Comparison of ENCODE assay signal across 17 cellular contexts in the genomic region with DNA sequence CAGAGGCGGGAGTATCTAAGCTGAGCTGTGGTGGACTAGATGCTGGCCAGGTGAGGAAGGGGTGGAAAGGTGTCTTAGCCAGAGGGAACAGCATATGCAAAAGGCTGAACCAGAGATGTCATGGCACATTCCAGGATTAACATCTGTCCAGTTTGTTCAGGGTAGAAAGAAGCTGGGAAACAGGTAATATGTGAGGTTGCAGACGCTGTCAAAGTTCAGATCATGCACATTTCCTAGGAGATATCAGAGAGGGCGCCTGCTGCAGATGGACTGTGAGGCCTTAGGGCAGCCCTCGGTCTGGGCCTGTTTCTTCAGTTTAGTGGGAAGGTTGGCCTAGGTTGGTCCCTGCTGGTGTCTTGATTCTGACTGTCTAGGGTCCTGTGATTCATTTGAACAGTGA.
DNase-seq lines count a peak whose midpoint lies in the region; ATAC-seq and TF ChIP-seq lines count a peak whose summit lies in the region.
"Had no signal": no experiment of that assay in that cellular context is flagged by ENCODE, and none has a peak within 500 bp of the region (broad histone marks: within the 10 kb centered on the region; RNA-seq: fewer than 3 reads in every experiment).

No MANE protein-coding gene starts in this region.

- no peak overlapping the region for H2BK15ac ChIP-seq in H9 (ENCODE audit: low read depth, low read length)

- no peak overlapping the region for H3K14ac ChIP-seq in H9 (ENCODE audit: insufficient read depth, low read length)

- peaks cover 3% of the 10 kb centered on the region; the same call in 1 of the 2 replicates for H3K4me1 ChIP-seq in H9 (ENCODE audit: insufficient read depth, low read length)
- H3K4me1 ChIP-seq in thoracic aorta (ENCODE audit: control insufficient read depth in 1 of 2, low read depth in 2 of 2), result peaks cover 40 to 70% of the 10 kb centered on the region in 2 donors
- H3K4me1 ChIP-seq in smooth muscle cell (ENCODE audit: low read depth), result no peaks in the 10 kb centered on the region
- H3K4me1 ChIP-seq: BE2C had no signal

- no peak overlapping the region for H2BK120ac ChIP-seq in H9 (ENCODE audit: low read depth, low read length, poor library complexity, severe bottlenecking)

- ATAC-seq in activated T-helper 17 cell treated with anti-CD3 and anti-CD28 coated beads, Interleukin-2, amount 50 U/mL, for 72 hours (replicated peaks), result no peak
- ATAC-seq in thoracic aorta (ENCODE audit: insufficient number of reproducible peaks, low FRiP score, low read depth), result no peak
- ATAC-seq: HepG2 had no signal

- H2BK12ac ChIP-seq in H9 (ENCODE audit: insufficient read length, low read depth, low read length), result no peak overlapping the region

- H4K91ac ChIP-seq in H9 (ENCODE audit: insufficient read length, low read depth, low read length), result no peak overlapping the region

- H4K8ac ChIP-seq in H9 (replicated peaks; ENCODE audit: insufficient read length, low read depth, low read length), result no peak overlapping the region

- TF ChIP-seq CTCF in H9 (conservative IDR thresholded peaks at IDR 0.05), result no peak
- no peak for TF ChIP-seq CTCF in coronary artery (IDR thresholded peaks at IDR 0.05)
- no peak for TF ChIP-seq CTCF in thoracic aorta (IDR thresholded peaks at IDR 0.05)
- no peak for TF ChIP-seq CTCF in smooth muscle cell (IDR thresholded peaks at IDR 0.05; ENCODE audit: borderline replicate concordance, insufficient read depth, poor library complexity, severe bottlenecking)

- no peak overlapping the region for H2BK20ac ChIP-seq in H9 (ENCODE audit: low read depth, low read length, poor library complexity, severe bottlenecking)

- H3K27ac ChIP-seq in H9 (ENCODE audit: insufficient read length, low read depth, low read length) (no peak overlapping the region), coronary artery (peak overlapping the region; percentile 70 to 88), thoracic aorta (peak overlapping the region; percentile 79 to 87), smooth muscle cell (ENCODE audit: low read depth) (no peak overlapping the region)
- H3K27ac ChIP-seq: C4-2B had no signal

- H3K9ac ChIP-seq in H9 (ENCODE audit: extremely low read depth, insufficient read length, low read length) (no peak overlapping the region), smooth muscle cell (ENCODE audit: low read depth) (no peak overlapping the region)

- H4K20me1 ChIP-seq in H9 (ENCODE audit: control insufficient read depth, insufficient read depth, insufficient read length) (no peaks in the 10 kb centered on the region), smooth muscle cell (ENCODE audit: low read depth) (no peaks in the 10 kb centered on the region)

- H3F3A ChIP-seq in smooth muscle cell (ENCODE audit: low read depth), result no peaks in the 10 kb centered on the region

- no peaks in the 10 kb centered on the region for H3K9me3 ChIP-seq in H9 (ENCODE audit: control insufficient read depth, low read depth, low read length)
- H3K9me3 ChIP-seq in thoracic aorta, result no peaks in the 10 kb centered on the region
- H3K9me3 ChIP-seq in smooth muscle cell (replicated peaks; ENCODE audit: low read depth), result no peaks in the 10 kb centered on the region
- H3K9me3 ChIP-seq: BE2C had no signal

- no peak overlapping the region for H3K56ac ChIP-seq in H9 (ENCODE audit: insufficient read length, low read depth, low read length)

- no peak overlapping the region for H3K4me3 ChIP-seq in coronary artery
- H3K4me3 ChIP-seq in thoracic aorta, result no peak overlapping the region
- no peak overlapping the region for H3K4me3 ChIP-seq in smooth muscle cell

- H3K4ac ChIP-seq in H9 (ENCODE audit: low read depth, low read length), result no peak overlapping the region

- H3K23ac ChIP-seq in H9 (ENCODE audit: insufficient read length, low read depth, low read length), result peak overlapping the region; percentile 62

- H3K9me3 Mint-ChIP-seq in H9, result no peaks in the 10 kb centered on the region
- H3K9me3 Mint-ChIP-seq in activated T-helper 17 cell treated with anti-CD3 and anti-CD28 coated beads, Interleukin-2, amount 50 U/mL, for 72 hours, result no peaks in the 10 kb centered on the region
- H3K9me3 Mint-ChIP-seq: CD4-positive, alpha-beta memory T cell had no signal

- H3K79me2 ChIP-seq in H9 (ENCODE audit: insufficient read depth, low read length), result no peaks in the 10 kb centered on the region
- no peaks in the 10 kb centered on the region for H3K79me2 ChIP-seq in smooth muscle cell (ENCODE audit: low read depth)

- no peak overlapping the region for H3T11ph ChIP-seq in H9 (ENCODE audit: low read length)

- no peaks in the 10 kb centered on the region for H3K27me3 Mint-ChIP-seq in H9 (ENCODE audit: low read depth)
- no peaks in the 10 kb centered on the region for H3K27me3 Mint-ChIP-seq in activated T-helper 17 cell treated with anti-CD3 and anti-CD28 coated beads, Interleukin-2, amount 50 U/mL, for 72 hours
- H3K27me3 Mint-ChIP-seq: CD4-positive, alpha-beta memory T cell had no signal

- no peak overlapping the region for H2AFZ ChIP-seq in H9 (ENCODE audit: low read length)
- H2AFZ ChIP-seq in smooth muscle cell (ENCODE audit: low read depth), result no peak overlapping the region

- H3K4me2 ChIP-seq in H9 (ENCODE audit: insufficient read depth, insufficient read length, low read length) (no peak overlapping the region), smooth muscle cell (no peak overlapping the region)

- H4K5ac ChIP-seq in H9 (ENCODE audit: insufficient read length, low read depth, low read length), result peak overlapping the region; percentile 44

- H3K27me3 ChIP-seq in H9 (ENCODE audit: insufficient read depth, low read length), result no peaks in the 10 kb centered on the region
- H3K27me3 ChIP-seq in thoracic aorta (replicated peaks; ENCODE audit: insufficient read depth), result no peaks in the 10 kb centered on the region
- H3K27me3 ChIP-seq in smooth muscle cell (ENCODE audit: low read depth), result no peaks in the 10 kb centered on the region
- H3K27me3 ChIP-seq: BE2C had no signal

- peaks cover 24 to 31% of the 10 kb centered on the region in 2 experiments for H3K4me1 Mint-ChIP-seq in H9
- H3K4me1 Mint-ChIP-seq in activated T-helper 17 cell treated with anti-CD3 and anti-CD28 coated beads, Interleukin-2, amount 50 U/mL, for 72 hours, result no peaks in the 10 kb centered on the region

- no peaks in the 10 kb centered on the region for H3K36me3 ChIP-seq in thoracic aorta
- H3K36me3 ChIP-seq in smooth muscle cell (ENCODE audit: low read depth), result no peaks in the 10 kb centered on the region
- H3K36me3 ChIP-seq: BE2C had no signal

- H3K36me3 Mint-ChIP-seq in H9 (ENCODE audit: insufficient read depth in 1 of 3, low read depth in 3 of 3), result no peaks in the 10 kb centered on the region; a peak in 1 of 7 replicates
- H3K36me3 Mint-ChIP-seq in activated T-helper 17 cell treated with anti-CD3 and anti-CD28 coated beads, Interleukin-2, amount 50 U/mL, for 72 hours (ENCODE audit: low read depth), result no peaks in the 10 kb centered on the region
- H3K36me3 Mint-ChIP-seq: CD4-positive, alpha-beta memory T cell had no signal

- H3K79me1 ChIP-seq in H9 (ENCODE audit: insufficient read depth, low read depth, low read length, poor library complexity, severe bottlenecking), result no peaks in the 10 kb centered on the region

- H3K27ac Mint-ChIP-seq in H9, result peak overlapping the region in 1 of 3 experiments; percentile 61; a peak in 2 of 7 replicates
- H3K27ac Mint-ChIP-seq in activated T-helper 17 cell treated with anti-CD3 and anti-CD28 coated beads, Interleukin-2, amount 50 U/mL, for 72 hours, result peak overlapping the region; percentile 5
- H3K27ac Mint-ChIP-seq: CD4-positive, alpha-beta memory T cell; HFFc6 had no signal

- H2AK5ac ChIP-seq in H9 (ENCODE audit: insufficient read length, low read length), result no peak overlapping the region

- no CpG with 5 or more reads among the region's 4 CpGs for WGBS in H9 (ENCODE audit: extremely low coverage, insufficient read length, low lambda C conversion rate)
- 94% methylated on average over 4 of the region's 4 CpGs for WGBS in smooth muscle cell (ENCODE audit: low lambda C conversion rate)

- no peak overlapping the region for H3K18ac ChIP-seq in H9 (ENCODE audit: insufficient read length, low read depth, low read length)

- no peak overlapping the region for H2BK5ac ChIP-seq in H9 (ENCODE audit: insufficient read length, low read length)

- DNase-seq in H9, result no peak
- no peak for DNase-seq in coronary artery (ENCODE audit: low spot score)
- no peak for DNase-seq in thoracic aorta (ENCODE audit: low spot score)
- no peak for DNase-seq in smooth muscle cell (lab: John Stamatoyannopoulos, UW; ENCODE audit: unreplicated experiment)
- DNase-seq in iPS-NIHi11 (ENCODE audit: low spot score), result no peak
- DNase-seq in NOMO-1 treated with dmso at 0.1 percent for 144 hours (lab: John Stamatoyannopoulos, UW; ENCODE audit: unreplicated experiment), result no peak
- no peak for DNase-seq in inferior parietal cortex (ENCODE audit: extremely low spot score)
- DNase-seq: ACHN; BE2C; CD4-positive, alpha-beta memory T cell; DND-41; GDM1; HCEC 1CT; HFFc6 had no signal

- no peaks in the 10 kb centered on the region for H3K23me2 ChIP-seq in H9 (ENCODE audit: insufficient read length, low read depth, low read length, poor library complexity, severe bottlenecking)

- no peak overlapping the region for H3K4me3 Mint-ChIP-seq in H9
- H3K4me3 Mint-ChIP-seq in activated T-helper 17 cell treated with anti-CD3 and anti-CD28 coated beads, Interleukin-2, amount 50 U/mL, for 72 hours, result no peak overlapping the region
- H3K4me3 Mint-ChIP-seq: CD4-positive, alpha-beta memory T cell; HFFc6 had no signal

Comparison
In these comparisons a context has a peak if more than half of its experiments do, and no peak if none do; other contexts are left out.
1. H3K27ac ChIP-seq: peak in coronary artery (2 of 2) and thoracic aorta (2 of 2); none in H9 (single experiment) and smooth muscle cell (single experiment).